In the genomic region with DNA sequence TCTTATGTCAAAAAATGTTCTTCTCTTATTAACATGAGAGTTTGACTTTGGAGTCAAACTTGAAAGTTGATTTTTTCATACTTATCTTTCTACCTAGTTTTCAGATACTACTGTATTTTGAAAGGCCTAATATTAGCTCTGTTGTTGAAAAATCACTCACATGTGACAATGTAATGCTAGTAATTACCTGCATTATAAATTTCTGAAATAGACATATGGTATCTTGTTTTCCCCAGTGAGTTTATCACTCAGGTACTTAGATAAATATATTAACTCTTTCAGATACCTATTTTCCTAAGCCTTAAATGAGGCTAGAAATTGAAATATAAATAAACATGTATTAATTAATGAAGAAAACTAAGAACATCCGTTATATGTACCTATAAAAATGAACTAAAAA, we compare ENCODE assay signal across 32 cellular contexts.
"Had no signal": no experiment of that assay in that cellular context is flagged by ENCODE, and none has a peak within 500 bp of the region (broad histone marks: within the 10 kb centered on the region; RNA-seq: fewer than 3 reads in every experiment).

No MANE protein-coding gene starts in this region.

- H3K9me3 ChIP-seq: adrenal gland, ascending aorta, body of pancreas, breast epithelium had no signal

- DNase-seq: activated effector memory CD4-positive, alpha-beta T cell treated with anti-CD3 and anti-CD28 coated beads, Interleukin-2, amount 50 U/mL, for 16 hours; activated effector memory CD4-positive, alpha-beta T cell treated with Interleukin-2 at 50 U/mL for 16 hours; activated gamma-delta T cell; activated gamma-delta T cell treated with Interleukin-2 at 50 U/mL for 16 hours; activated naive CD4-positive, alpha-beta T cell; activated naive CD4-positive, alpha-beta T cell treated with anti-CD3 and anti-CD28 coated beads for 36 hours; activated naive CD4-positive, alpha-beta T cell treated with anti-CD3 and anti-CD28 coated beads, Interleukin-2, amount 10 ng/mL, durations not matched to agents 7 days and 5 days; activated naive CD4-positive, alpha-beta T cell treated with anti-CD3 and anti-CD28 coated beads, Interleukin-2, amount 50 U/mL, for 16 hours; activated naive CD4-positive, alpha-beta T cell treated with Interleukin-2 at 50 U/mL for 16 hours; activated naive CD8-positive, alpha-beta T cell treated with anti-CD3 and anti-CD28 coated beads for 36 hours; activated naive CD8-positive, alpha-beta T cell treated with anti-CD3 and anti-CD28 coated beads, Interleukin-2, amount 10 ng/mL, durations not matched to agents 7 days and 5 days; activated naive CD8-positive, alpha-beta T cell treated with anti-CD3 and anti-CD28 coated beads, Interleukin-2, amount 50 U/mL, for 24 hours; activated T-cell treated with anti-CD3 and anti-CD28 coated beads, Interleukin-2, amount 50 U/mL, for 1 hour; activated T-cell treated with anti-CD3 and anti-CD28 coated beads, Interleukin-2, amount 50 U/mL, for 24 hours; activated T-cell treated with anti-CD3 and anti-CD28 coated beads, Interleukin-2, amount 50 U/mL, for 4 hours; activated T-cell treated with anti-CD3 and anti-CD28 coated beads, Interleukin-2, amount 50 U/mL, for 48 hours; activated T-cell treated with anti-CD3 and anti-CD28 coated beads, Interleukin-2, amount 50 U/mL, for 72 hours; adrenal gland; amniotic stem cell; amygdala; anterior cingulate cortex; aorta; body of pancreas; brain microvascular endothelial cell; caudate nucleus; central memory CD4-positive, alpha-beta T cell; cerebellar nuclear complex had no signal

- H3K36me3 ChIP-seq: adrenal gland, ascending aorta, brain microvascular endothelial cell, breast epithelium, cardiac muscle cell had no signal

- H3K27me3 ChIP-seq: adrenal gland, ascending aorta, body of pancreas, brain microvascular endothelial cell, breast epithelium, cardiac muscle cell had no signal

- H3K4me3 ChIP-seq: adrenal gland, ascending aorta, body of pancreas, breast epithelium, cardiac muscle cell had no signal

- H3K27ac ChIP-seq: adrenal gland, ascending aorta, body of pancreas, brain microvascular endothelial cell, breast epithelium, cardiac muscle cell had no signal

- H3K4me1 ChIP-seq: adrenal gland, ascending aorta, body of pancreas, breast epithelium had no signal

- FAIRE-seq: astrocyte, bronchial epithelial cell had no signal
